Comparison of ENCODE assay signal across 22 cellular contexts in the genomic region with DNA sequence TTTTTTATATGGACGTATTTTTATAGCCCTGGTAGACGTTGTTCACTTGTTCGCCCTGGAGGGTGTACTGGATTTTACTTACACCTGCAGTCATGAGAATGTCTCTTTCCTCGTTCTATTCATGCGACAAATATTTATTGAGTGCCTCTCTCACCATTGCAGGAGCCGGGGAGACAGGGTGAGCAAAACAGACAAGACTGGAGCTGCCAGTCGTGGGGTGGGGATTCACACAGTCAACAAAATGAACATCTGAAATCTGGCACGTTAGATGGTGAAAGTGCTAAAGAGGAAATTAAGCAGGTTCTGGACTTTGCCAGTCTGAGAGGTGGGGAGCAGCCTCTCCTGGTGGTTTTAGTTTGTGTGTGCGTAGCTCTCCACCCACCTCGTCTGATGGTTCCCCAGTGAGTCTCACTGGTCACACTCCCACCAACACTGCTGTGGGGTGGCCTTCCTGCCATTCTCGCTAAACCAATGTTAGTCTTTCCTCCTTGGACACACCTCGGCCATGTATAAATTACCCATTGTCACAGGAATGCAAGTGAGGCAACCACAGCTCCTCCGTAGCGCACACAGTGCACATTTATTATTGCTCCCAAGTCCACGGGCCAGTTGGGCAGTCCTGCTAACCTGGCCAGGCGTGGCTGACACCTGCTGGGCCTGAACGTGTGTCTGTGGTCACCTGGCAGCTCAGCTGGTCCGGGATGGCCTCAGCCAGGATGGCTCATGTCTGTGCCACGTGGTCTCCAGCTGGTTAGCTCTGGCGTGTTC. TPM values are rescaled to one million over a fixed set of nuclear protein-coding genes. Genes with fewer than 3 reads are reported as not detected.
DNase-seq lines count a peak whose midpoint lies in the region; ATAC-seq, FAIRE-seq and TF ChIP-seq lines count a peak whose summit lies in the region.
"Had no signal": no experiment of that assay in that cellular context is flagged by ENCODE, and none has a peak within 500 bp of the region (broad histone marks: within the 10 kb centered on the region; RNA-seq: fewer than 3 reads in every experiment).

No MANE protein-coding gene starts in this region.

- H3K4me2 ChIP-seq in astrocyte (ENCODE audit: low read length) (no peak overlapping the region), hepatocyte (no peak overlapping the region)

- 59% methylated on average over 19 of the region's 20 CpGs for WGBS in hepatocyte (ENCODE audit: low lambda C conversion rate, missing lambda C conversion rate)
- 77 to 81% (median 79%) methylated on average over 20 of the region's 20 CpGs for WGBS in spleen, 5 donors

- no peak for TF ChIP-seq POLR2A in spleen (IDR thresholded peaks at IDR 0.05)

- no peak for FAIRE-seq in astrocyte (lab: Jason Lieb, UNC)
- FAIRE-seq: endometrium, frontal cortex, G401.6, TTC549 had no signal

- no peak for ATAC-seq in GM19324 (IDR thresholded peaks at IDR 0.05; ENCODE audit: low FRiP score, unreplicated experiment)
- ATAC-seq: left colon, mucosa of descending colon had no signal

- H3K4me3 Mint-ChIP-seq in astrocyte (ENCODE audit: unreplicated experiment) = no peak overlapping the region
- H3K4me3 Mint-ChIP-seq: activated CD4-positive, alpha-beta T cell treated with anti-CD3 and anti-CD28 coated beads, Interleukin-2, amount 10 ng/mL, durations not matched to agents 7 days and 5 days had no signal

- DNase-seq in astrocyte (ENCODE audit: low read depth) (no peak), hepatocyte (ENCODE audit: low spot score) (peak; percentile 35), spleen (peak; percentile 72), NCI-H774 (lab: John Stamatoyannopoulos, UW) (no peak)
- DNase-seq in activated effector memory CD4-positive, alpha-beta T cell treated with anti-CD3 and anti-CD28 coated beads, Interleukin-2, amount 50 U/mL, for 16 hours = no peak
- DNase-seq: activated CD4-positive, alpha-beta T cell treated with anti-CD3 and anti-CD28 coated beads, Interleukin-2, amount 10 ng/mL, durations not matched to agents 7 days and 5 days; activated naive CD4-positive, alpha-beta T cell treated with Interleukin-2 at 50 U/mL for 16 hours; colonic mucosa; KG1; left colon; NCI-H1105 treated with DMSO at 0.1 percent for 48 hours; NCI-H526 treated with DMSO at 0.1 percent for 48 hours; stimulated activated CD4-positive, alpha-beta T cell treated with anti-CD3 and anti-CD28 coated beads, Interleukin-2, amount 100 ng/mL, for 24 hours had no signal

- H4K20me1 ChIP-seq in astrocyte (ENCODE audit: insufficient read depth, low read length) (peaks cover 9% of the 10 kb centered on the region), hepatocyte (ENCODE audit: insufficient read depth, poor library complexity, severe bottlenecking) (no peaks in the 10 kb centered on the region)

- no peaks in the 10 kb centered on the region for H3K36me3 Mint-ChIP-seq in astrocyte (ENCODE audit: low read depth, unreplicated experiment)

- H2AFZ ChIP-seq in astrocyte (ENCODE audit: low read depth, low read length) = no peak overlapping the region
- no peak overlapping the region for H2AFZ ChIP-seq in hepatocyte

- H3K36me3 ChIP-seq in KOPT-K1 (ENCODE audit: insufficient read depth, low read length) = no peaks in the 10 kb centered on the region
- H3K36me3 ChIP-seq in astrocyte (ENCODE audit: insufficient read depth, low read length) = no peaks in the 10 kb centered on the region
- H3K36me3 ChIP-seq in hepatocyte (replicated peaks; ENCODE audit: insufficient read depth, low read depth) = no peaks in the 10 kb centered on the region
- H3K36me3 ChIP-seq in spleen = no peaks in the 10 kb centered on the region
- H3K36me3 ChIP-seq: ascending aorta, colonic mucosa had no signal

- H3K9ac ChIP-seq in astrocyte (ENCODE audit: low read length) = no peak overlapping the region

- no peaks in the 10 kb centered on the region for H3K79me2 ChIP-seq in astrocyte (ENCODE audit: insufficient read depth, low read length)
- no peaks in the 10 kb centered on the region for H3K79me2 ChIP-seq in hepatocyte

- H3K9me3 ChIP-seq in KOPT-K1 (ENCODE audit: insufficient read depth, low read length, poor library complexity, severe bottlenecking) = no peaks in the 10 kb centered on the region
- no peaks in the 10 kb centered on the region for H3K9me3 ChIP-seq in astrocyte (ENCODE audit: insufficient read depth, low read depth, low read length)
- no peaks in the 10 kb centered on the region for H3K9me3 ChIP-seq in hepatocyte (ENCODE audit: low read depth)
- no peaks in the 10 kb centered on the region for H3K9me3 ChIP-seq in spleen
- H3K9me3 ChIP-seq: ascending aorta, colonic mucosa, mucosa of descending colon had no signal

- H3K27ac ChIP-seq in KOPT-K1 (ENCODE audit: low read depth, low read length, poor library complexity, severe bottlenecking) = peak overlapping the region; percentile 69
- no peak overlapping the region for H3K27ac ChIP-seq in astrocyte (ENCODE audit: low read depth, low read length)
- H3K27ac ChIP-seq in hepatocyte = peak overlapping the region; percentile 49
- no peak overlapping the region for H3K27ac ChIP-seq in spleen
- H3K27ac ChIP-seq: ascending aorta, colonic mucosa, HL-60 had no signal

- H3K9me2 ChIP-seq in hepatocyte (replicated peaks; ENCODE audit: insufficient read depth) = no peaks in the 10 kb centered on the region

- peak overlapping the region; percentile 80 for H3K27ac Mint-ChIP-seq in astrocyte (ENCODE audit: unreplicated experiment)
- H3K27ac Mint-ChIP-seq: activated CD4-positive, alpha-beta T cell treated with anti-CD3 and anti-CD28 coated beads, Interleukin-2, amount 10 ng/mL, durations not matched to agents 7 days and 5 days had no signal

- H3K9me3 Mint-ChIP-seq in astrocyte (ENCODE audit: unreplicated experiment) = no peaks in the 10 kb centered on the region
- H3K9me3 Mint-ChIP-seq: activated CD4-positive, alpha-beta T cell treated with anti-CD3 and anti-CD28 coated beads, Interleukin-2, amount 10 ng/mL, durations not matched to agents 7 days and 5 days had no signal

- TF ChIP-seq CTCF in astrocyte (IDR thresholded peaks at IDR 0.05; ENCODE audit: insufficient read depth, low read depth, low read length) = no peak
- TF ChIP-seq CTCF in hepatocyte (IDR thresholded peaks at IDR 0.05; ENCODE audit: poor library complexity) = no peak
- TF ChIP-seq CTCF in spleen (IDR thresholded peaks at IDR 0.05 in 8 of 11, conservative IDR thresholded peaks at IDR 0.05 in 3 of 11) = no peak

- H3K4me3 ChIP-seq in astrocyte (ENCODE audit: insufficient read depth, low read depth, low read length) (no peak overlapping the region), hepatocyte (no peak overlapping the region), spleen (no peak overlapping the region)
- H3K4me3 ChIP-seq: ascending aorta, colonic mucosa, mucosa of descending colon had no signal

- H3K4me1 ChIP-seq in astrocyte (ENCODE audit: insufficient read depth, low read length) = peaks cover 3% of the 10 kb centered on the region
- H3K4me1 ChIP-seq in hepatocyte (ENCODE audit: insufficient read depth) = peaks cover 10% of the 10 kb centered on the region
- peaks cover 0 to 16% (median 11%) of the 10 kb centered on the region in 6 donors for H3K4me1 ChIP-seq in spleen
- H3K4me1 ChIP-seq: ascending aorta, colonic mucosa had no signal

- no peaks in the 10 kb centered on the region for H3K27me3 ChIP-seq in astrocyte (ENCODE audit: insufficient read depth, low read length)
- H3K27me3 ChIP-seq in hepatocyte = no peaks in the 10 kb centered on the region
- H3K27me3 ChIP-seq in spleen (replicated peaks in 1 of 7) = no peaks in the 10 kb centered on the region
- H3K27me3 ChIP-seq: ascending aorta, colonic mucosa had no signal

- peaks cover 25% of the 10 kb centered on the region for H3K4me1 Mint-ChIP-seq in astrocyte (ENCODE audit: low read depth, unreplicated experiment)

- peaks cover 2% of the 10 kb centered on the region for H3K27me3 Mint-ChIP-seq in astrocyte (ENCODE audit: low read depth, unreplicated experiment)
- H3K27me3 Mint-ChIP-seq: activated CD4-positive, alpha-beta T cell treated with anti-CD3 and anti-CD28 coated beads, Interleukin-2, amount 10 ng/mL, durations not matched to agents 7 days and 5 days had no signal

- intact Hi-C loops in spleen (cut with DNase I; ENCODE audit: low total_unique reads) = no loop called here

RNA-seq across cellular contexts. Expression of gene FBLN2, which starts 31.5 kb away (rescaled TPM):
- total RNA-seq in astrocyte (36.6 and 57.3 TPM in 2 replicates), hepatocyte (73.8 and 75.8 TPM in 2 replicates), spleen (10 to 100 TPM in 4 of 7 donors, 1 to 10 TPM in 3; 6.1 to 28.2 (median 17.4) TPM)
- polyA plus RNA-seq in hepatocyte (76.2 and 85.6 TPM in 2 replicates), spleen (10 to 100 TPM in 1 of 3 donors, 1 to 10 TPM in 2; 8.9 to 15.9 (median 9.1) TPM)
- total RNA-seq: activated CD4-positive, alpha-beta T cell treated with anti-CD3 and anti-CD28 coated beads, Interleukin-2, amount 10 ng/mL, durations not matched to agents 7 days and 5 days had no signal

Comparison
In these comparisons a context has a peak if more than half of its experiments do, and no peak if none do; other contexts are left out.
1. H3K27ac ChIP-seq: peak in KOPT-K1 (single experiment) and hepatocyte (single experiment); none in astrocyte (single experiment) and spleen (0 of 8).
2. DNase-seq: peak in hepatocyte (single experiment) and spleen (single experiment); none in astrocyte (single experiment), NCI-H774 (single experiment) and activated effector memory CD4-positive, alpha-beta T cell treated with anti-CD3 and anti-CD28 coated beads, Interleukin-2, amount 50 U/mL, for 16 hours (single experiment).